8 cellular contexts compared by ENCODE assay signal in genomic region chr21:44870748-44871495, GRCh38. TPM values are rescaled to one million over a fixed set of nuclear protein-coding genes. Genes with fewer than 3 reads are reported as not detected.
A peak's percentile ranks its signal among the peaks of the same experiment; 100 is the strongest.
DNase-seq lines count a peak whose midpoint lies in the region; ATAC-seq and TF ChIP-seq lines count a peak whose summit lies in the region.

No MANE protein-coding gene starts in this region.

- in situ Hi-C loops in gastrocnemius medialis (cut with MboI; ENCODE audit: low sequenced_read_pairs in 4 of 4): no loop called here

- TF ChIP-seq POLR2A in gastrocnemius medialis (IDR thresholded peaks at IDR 0.05): peak in 1 of 2 donors; percentile 47

- peak overlapping the region; percentile 87 for H3K27ac Mint-ChIP-seq in activated T-helper 1 cell treated with anti-CD3 and anti-CD28 coated beads, Interleukin-12 subunit alpha, Interleukin-12 subunit beta, Interleukin-2, Interleukin-4 antibody, amounts not matched to agents 30 ng/mL and 10 ng/mL and 1 ng/mL, durations not matched to agents 14 hours and 24 hours and 36 hours

- H3K4me3 Mint-ChIP-seq in activated T-helper 1 cell treated with anti-CD3 and anti-CD28 coated beads, Interleukin-12 subunit alpha, Interleukin-12 subunit beta, Interleukin-2, Interleukin-4 antibody, amounts not matched to agents 30 ng/mL and 10 ng/mL and 1 ng/mL, durations not matched to agents 14 hours and 24 hours and 36 hours: peak overlapping the region; percentile 93

- no peaks in the 10 kb centered on the region for H3K9me3 ChIP-seq in cardiac muscle cell (ENCODE audit: low read depth)
- no peaks in the 10 kb centered on the region for H3K9me3 ChIP-seq in gastrocnemius medialis

- peak overlapping the region; percentile 95 for H3K27ac ChIP-seq in cardiac muscle cell
- peak overlapping the region; percentile 95 for H3K27ac ChIP-seq in gastrocnemius medialis

- H3K4me1 ChIP-seq in cardiac muscle cell (ENCODE audit: low read depth) (peaks cover 31% of the 10 kb centered on the region), gastrocnemius medialis (peaks cover 79 to 80% of the 10 kb centered on the region in 2 donors)

- H3K4me3 ChIP-seq in cardiac muscle cell: peak overlapping the region; percentile 4
- peak overlapping the region; percentile 74 to 87 (median 82) for H3K4me3 ChIP-seq in gastrocnemius medialis

- H3K36me3 ChIP-seq in cardiac muscle cell (no peaks in the 10 kb centered on the region), gastrocnemius medialis (no peaks in the 10 kb centered on the region)

- H3K9me3 Mint-ChIP-seq in activated T-helper 1 cell treated with anti-CD3 and anti-CD28 coated beads, Interleukin-12 subunit alpha, Interleukin-12 subunit beta, Interleukin-2, Interleukin-4 antibody, amounts not matched to agents 30 ng/mL and 10 ng/mL and 1 ng/mL, durations not matched to agents 14 hours and 24 hours and 36 hours: no peaks in the 10 kb centered on the region

- H3K27me3 ChIP-seq in cardiac muscle cell: peaks cover 17% of the 10 kb centered on the region
- no peaks in the 10 kb centered on the region for H3K27me3 ChIP-seq in gastrocnemius medialis

- TF ChIP-seq CTCF in cardiac muscle cell (IDR thresholded peaks at IDR 0.05; ENCODE audit: low read depth, low read length) (no peak), gastrocnemius medialis (IDR thresholded peaks at IDR 0.05 in 4 of 5, conservative IDR thresholded peaks at IDR 0.05 in 1 of 5) (no peak)

- H3K36me3 Mint-ChIP-seq in activated T-helper 1 cell treated with anti-CD3 and anti-CD28 coated beads, Interleukin-12 subunit alpha, Interleukin-12 subunit beta, Interleukin-2, Interleukin-4 antibody, amounts not matched to agents 30 ng/mL and 10 ng/mL and 1 ng/mL, durations not matched to agents 14 hours and 24 hours and 36 hours (ENCODE audit: low read depth): peaks cover 3% of the 10 kb centered on the region

- no peaks in the 10 kb centered on the region for H3K27me3 Mint-ChIP-seq in activated T-helper 1 cell treated with anti-CD3 and anti-CD28 coated beads, Interleukin-12 subunit alpha, Interleukin-12 subunit beta, Interleukin-2, Interleukin-4 antibody, amounts not matched to agents 30 ng/mL and 10 ng/mL and 1 ng/mL, durations not matched to agents 14 hours and 24 hours and 36 hours (ENCODE audit: insufficient read depth)

- H3K4me1 Mint-ChIP-seq in activated T-helper 1 cell treated with anti-CD3 and anti-CD28 coated beads, Interleukin-12 subunit alpha, Interleukin-12 subunit beta, Interleukin-2, Interleukin-4 antibody, amounts not matched to agents 30 ng/mL and 10 ng/mL and 1 ng/mL, durations not matched to agents 14 hours and 24 hours and 36 hours (ENCODE audit: low read depth): peaks cover 83% of the 10 kb centered on the region

- intact Hi-C loops in activated T-helper 1 cell treated with anti-CD3 and anti-CD28 coated beads, Interleukin-12 subunit alpha, Interleukin-12 subunit beta, Interleukin-2, Interleukin-4 antibody, amounts not matched to agents 30 ng/mL and 10 ng/mL and 1 ng/mL, durations not matched to agents 14 hours and 24 hours and 36 hours (cut with micrococcal nuclease): no loop called here
- intact Hi-C loops in gastrocnemius medialis (cut with DNase I; ENCODE audit: low total_unique reads): loop anchor here (2.0 to 5.0 kb wide), 2 partner anchors 68 to 201 kb away; partner anchors contain the start of gene ADARB1

- DNase-seq in HT-29 (ENCODE audit: low spot score) (peak; percentile 47), cardiac muscle cell (ENCODE audit: low read depth in 1 of 2, low spot score in 1 of 2) (no peak), gastrocnemius medialis (peak; percentile 83 to 87), DMS79 (lab: John Stamatoyannopoulos, UW) (no peak), Kasumi-1 (lab: John Stamatoyannopoulos, UW) (no peak), DMS114 treated with DMSO at 0.1 percent for 48 hours (lab: John Stamatoyannopoulos, UW; ENCODE audit: unreplicated experiment) (no peak), COLO829 (ENCODE audit: low spot score) (no peak)
- no peak for DNase-seq in activated T-helper 1 cell treated with anti-CD3 and anti-CD28 coated beads, Interleukin-12 subunit alpha, Interleukin-12 subunit beta, Interleukin-2, Interleukin-4 antibody, amounts not matched to agents 30 ng/mL and 10 ng/mL and 1 ng/mL, durations not matched to agents 14 hours and 24 hours and 36 hours (ENCODE audit: low spot score)

- ATAC-seq in gastrocnemius medialis: peak; percentile 20 to 21

RNA-seq across cellular contexts. Expression of gene PTTG1IP, which starts 2.6 kb away (rescaled TPM):
- total RNA-seq in HT-29 (2014; rRNA removed; shearing (Covaris generic)): 116 and 123 TPM in 2 replicates
- 46.7 and 48.7 TPM in 2 replicates for total RNA-seq in activated T-helper 1 cell treated with anti-CD3 and anti-CD28 coated beads, Interleukin-12 subunit alpha, Interleukin-12 subunit beta, Interleukin-2, Interleukin-4 antibody, amounts not matched to agents 30 ng/mL and 10 ng/mL and 1 ng/mL, durations not matched to agents 14 hours and 24 hours and 36 hours
- total RNA-seq in cardiac muscle cell (204 and 218 TPM in 2 replicates), gastrocnemius medialis (100 to 1,000 TPM; 116 to 217 (median 127) TPM)
- 240 and 253 TPM in 2 replicates for polyA plus RNA-seq in cardiac muscle cell

RNA-seq across cellular contexts. Expression of gene ITGB2, which starts 49.8 kb away (rescaled TPM):
- total RNA-seq in HT-29 (2014; rRNA removed; shearing (Covaris generic)): not detected in 2 replicates
- total RNA-seq in activated T-helper 1 cell treated with anti-CD3 and anti-CD28 coated beads, Interleukin-12 subunit alpha, Interleukin-12 subunit beta, Interleukin-2, Interleukin-4 antibody, amounts not matched to agents 30 ng/mL and 10 ng/mL and 1 ng/mL, durations not matched to agents 14 hours and 24 hours and 36 hours: 292 and 294 TPM in 2 replicates
- total RNA-seq in cardiac muscle cell: 0.25 and 0.57 TPM in 2 replicates
- 0.12 and 0.27 TPM in 2 replicates for polyA plus RNA-seq in cardiac muscle cell
- 10 to 100 TPM; 10.9 to 41.7 (median 27.4) TPM for total RNA-seq in gastrocnemius medialis

RNA-seq across cellular contexts. Expression of gene SUMO3, which starts 53.1 kb away (rescaled TPM):
- total RNA-seq in HT-29 (2014; rRNA removed; shearing (Covaris generic)): 90.3 and 98.8 TPM in 2 replicates
- total RNA-seq in activated T-helper 1 cell treated with anti-CD3 and anti-CD28 coated beads, Interleukin-12 subunit alpha, Interleukin-12 subunit beta, Interleukin-2, Interleukin-4 antibody, amounts not matched to agents 30 ng/mL and 10 ng/mL and 1 ng/mL, durations not matched to agents 14 hours and 24 hours and 36 hours: 86.9 and 88.6 TPM in 2 replicates
- total RNA-seq in cardiac muscle cell (63.0 and 89.8 TPM in 2 replicates), gastrocnemius medialis (10 to 100 TPM; 49.0 to 85.9 (median 63.7) TPM)
- polyA plus RNA-seq in cardiac muscle cell: 95.9 and 121 TPM in 2 replicates

Comparison
In these comparisons a context has a peak if more than half of its experiments do, and no peak if none do; other contexts are left out.
1. DNase-seq: peak in HT-29 (single experiment) and gastrocnemius medialis (2 of 2); none in activated T-helper 1 cell treated with anti-CD3 and anti-CD28 coated beads, Interleukin-12 subunit alpha, Interleukin-12 subunit beta, Interleukin-2, Interleukin-4 antibody, amounts not matched to agents 30 ng/mL and 10 ng/mL and 1 ng/mL, durations not matched to agents 14 hours and 24 hours and 36 hours (single experiment), cardiac muscle cell (0 of 2), DMS79 (single experiment), Kasumi-1 (0 of 2), DMS114 treated with DMSO at 0.1 percent for 48 hours (single experiment) and COLO829 (single experiment).